14 cellular contexts compared by ENCODE assay signal in genomic region chr7:142809671-142810070, GRCh38. TPM values are rescaled to one million over a fixed set of nuclear protein-coding genes. Genes with fewer than 3 reads are reported as not detected.
A peak's percentile ranks its signal among the peaks of the same experiment; 100 is the strongest.
DNase-seq lines count a peak whose midpoint lies in the region; ATAC-seq and TF ChIP-seq lines count a peak whose summit lies in the region.
"Had no signal": no experiment of that assay in that cellular context is flagged by ENCODE, and none has a peak within 500 bp of the region (broad histone marks: within the 10 kb centered on the region; RNA-seq: fewer than 3 reads in every experiment).

No MANE protein-coding gene starts in this region.

- dilution Hi-C loops in mammary epithelial cell (cut with HindIII; ENCODE audit: low sequenced_read_pairs): no loop called here

- H3K27me3 Mint-ChIP-seq in CD8-positive, alpha-beta memory T cell: peaks cover 0 to 7% of the 10 kb centered on the region in 2 donors

- peak; percentile 18 for ATAC-seq in HG03378 (IDR thresholded peaks at IDR 0.05; ENCODE audit: unreplicated experiment)
- no peak for ATAC-seq in GM19397 (IDR thresholded peaks at IDR 0.05; ENCODE audit: unreplicated experiment)

- peaks cover 90% of the 10 kb centered on the region for H3K4me1 ChIP-seq in CD8-positive, alpha-beta memory T cell (ENCODE audit: insufficient read depth, low read length)
- H3K4me1 ChIP-seq in mononuclear cell (ENCODE audit: insufficient read depth, low read length) (peaks cover 76% of the 10 kb centered on the region), mammary epithelial cell (ENCODE audit: insufficient read depth, low read length) (no peaks in the 10 kb centered on the region), GM23248 (ENCODE audit: insufficient read depth) (peaks cover 9% of the 10 kb centered on the region)

- peak overlapping the region; percentile 92 for H3K27ac ChIP-seq in CD8-positive, alpha-beta memory T cell (ENCODE audit: low read depth, low read length)
- H3K27ac ChIP-seq in mammary epithelial cell (ENCODE audit: insufficient read depth, low read depth, low read length) (no peak overlapping the region), GM23248 (no peak overlapping the region)

- no peaks in the 10 kb centered on the region for H3K9me3 Mint-ChIP-seq in CD8-positive, alpha-beta memory T cell

- peaks cover 5 to 7% (median 6%) of the 10 kb centered on the region in 3 donors for H3K36me3 Mint-ChIP-seq in CD8-positive, alpha-beta memory T cell

- H3K36me3 ChIP-seq in CD8-positive, alpha-beta memory T cell (ENCODE audit: insufficient read depth, low read length): no peaks in the 10 kb centered on the region
- H3K36me3 ChIP-seq in mammary epithelial cell (ENCODE audit: insufficient read depth, low read length): no peaks in the 10 kb centered on the region
- no peaks in the 10 kb centered on the region for H3K36me3 ChIP-seq in GM23248 (ENCODE audit: low read depth)

- intact Hi-C loops in mammary epithelial cell (cut with micrococcal nuclease): no loop called here

- no TSS peak for BruUV-seq in mammary epithelial cell (replicated peaks; lab: Mats Ljungman, UMichigan)

- DNase-seq in CD8-positive, alpha-beta memory T cell: peak in 1 of 5 donors; percentile 45
- peak; percentile 24 for DNase-seq in activated CD8-positive, alpha-beta memory T cell treated with anti-CD3 and anti-CD28 coated beads, Interleukin-2, amount 50 U/mL, for 4 hours
- DNase-seq in mammary epithelial cell (no peak), GM23248 (no peak)
- DNase-seq in stimulated activated naive CD4-positive, alpha-beta T cell treated with Interleukin-2 at 50 U/mL for 16 hours (lab: John Stamatoyannopoulos, UW): no peak
- DNase-seq: hypothalamus, mesenchymal stem cell, NCI-H1930 had no signal

- peaks cover 75 to 93% (median 88%) of the 10 kb centered on the region in 3 donors for H3K4me1 Mint-ChIP-seq in CD8-positive, alpha-beta memory T cell

- peak overlapping the region; percentile 99 to 100 (median 100) for H3K27ac Mint-ChIP-seq in CD8-positive, alpha-beta memory T cell

- CTCF ChIA-PET in CD8-positive, alpha-beta memory T cell (lab: Charles Lee): interaction anchor here (0.9 to 15.2 kb wide), 19 partner anchors 7 to 570 kb away, joined by 3 to 508 read pairs (median 5); no protein-coding TSS in a partner anchor
- CTCF ChIA-PET in mammary epithelial cell (lab: Charles Lee; ENCODE audit: low non-redundant PET): no interaction called here

- peaks cover 17% of the 10 kb centered on the region for H3F3A ChIP-seq in GM23248 (ENCODE audit: insufficient read depth)

- H2AFZ ChIP-seq in mammary epithelial cell (ENCODE audit: low read depth, low read length) (no peak overlapping the region), GM23248 (no peak overlapping the region)

- H3K79me2 ChIP-seq in mammary epithelial cell (ENCODE audit: insufficient read depth, low read length) (no peaks in the 10 kb centered on the region), GM23248 (ENCODE audit: insufficient read depth) (no peaks in the 10 kb centered on the region)

- H3K27me3 ChIP-seq in CD8-positive, alpha-beta memory T cell (ENCODE audit: insufficient read depth, low read length, poor library complexity, severe bottlenecking): no peaks in the 10 kb centered on the region
- H3K27me3 ChIP-seq in mononuclear cell (ENCODE audit: insufficient read depth, low read length) (no peaks in the 10 kb centered on the region), mammary epithelial cell (ENCODE audit: insufficient read depth, low read length) (no peaks in the 10 kb centered on the region), GM23248 (replicated peaks; ENCODE audit: insufficient read depth) (peaks cover 12% of the 10 kb centered on the region)

- peak overlapping the region; percentile 68 to 91 (median 80) for H3K4me3 Mint-ChIP-seq in CD8-positive, alpha-beta memory T cell

- TF ChIP-seq CTCF in mammary epithelial cell (conservative IDR thresholded peaks at IDR 0.05 in 1 of 2, IDR thresholded peaks at IDR 0.05 in 1 of 2; ENCODE audit: extremely low read depth in 1 of 2, insufficient read depth in 1 of 2, low read depth in 1 of 2, low read length in 2 of 2): no peak

- in situ Hi-C loops in mammary epithelial cell (cut with MboI; ENCODE audit: low sequenced_read_pairs in 2 of 2) (loop anchor here in 1 of 2 donors (25.0 kb wide), 1 partner anchor 172 kb away; no protein-coding TSS in a partner anchor), GM23248 (cut with MboI) (no loop called here)

- H3K4me2 ChIP-seq in mammary epithelial cell (ENCODE audit: insufficient read depth, low read depth, low read length): no peak overlapping the region
- H3K4me2 ChIP-seq in GM23248 (ENCODE audit: unreplicated experiment): no peak overlapping the region

- 85% methylated on average over 2 of the region's 2 CpGs for WGBS in mammary epithelial cell (ENCODE audit: low coverage, missing lambda C conversion rate)
- WGBS in GM23248 (ENCODE audit: low coverage in 1 of 2, low lambda C conversion rate in 2 of 2, missing lambda C conversion rate in 2 of 2), 2 experiments: 82 to 88% methylated on average over 2 of the region's 2 CpGs

- H3K4me3 ChIP-seq in CD8-positive, alpha-beta memory T cell (ENCODE audit: low read length): peak overlapping the region; percentile 56
- peak overlapping the region; percentile 0 for H3K4me3 ChIP-seq in mononuclear cell (ENCODE audit: low read length)
- no peak overlapping the region for H3K4me3 ChIP-seq in mammary epithelial cell (replicated peaks in 1 of 3; ENCODE audit: insufficient read depth in 1 of 3, low read depth in 2 of 3, low read length in 3 of 3)
- no peak overlapping the region for H3K4me3 ChIP-seq in GM23248

- H3K9ac ChIP-seq in mammary epithelial cell (ENCODE audit: insufficient read depth, low read length) (no peak overlapping the region), GM23248 (no peak overlapping the region)

- no peaks in the 10 kb centered on the region for H3K9me3 ChIP-seq in CD8-positive, alpha-beta memory T cell (ENCODE audit: low read length)
- H3K9me3 ChIP-seq in mononuclear cell (ENCODE audit: low read depth, low read length) (no peaks in the 10 kb centered on the region), mammary epithelial cell (replicated peaks; ENCODE audit: insufficient read depth, low read length) (no peaks in the 10 kb centered on the region), GM23248 (ENCODE audit: low read depth) (no peaks in the 10 kb centered on the region)

- H4K20me1 ChIP-seq in mammary epithelial cell (ENCODE audit: insufficient read depth, low read length) (no peaks in the 10 kb centered on the region), GM23248 (ENCODE audit: insufficient read depth) (no peaks in the 10 kb centered on the region)

- H3K9me2 ChIP-seq in GM23248 (ENCODE audit: insufficient read depth): no peaks in the 10 kb centered on the region

- POLR2A ChIA-PET in CD8-positive, alpha-beta memory T cell (lab: Charles Lee): interaction anchor here (1.1 to 13.3 kb wide), 8 partner anchors 18 to 489 kb away, joined by 3 to 1213 read pairs (median 8); no protein-coding TSS in a partner anchor

RNA-seq across cellular contexts. Expression of gene PRSS2, which starts 38.9 kb away (rescaled TPM):
- not detected for total RNA-seq in CD8-positive, alpha-beta memory T cell
- not detected for polyA plus RNA-seq in CD8-positive, alpha-beta memory T cell
- total RNA-seq in mononuclear cell (not detected), mammary epithelial cell (not detected)
- polyA plus RNA-seq in mammary epithelial cell (not detected), GM23248 (2016; fragmentation: Nextera tagmentation; extraction: Ambion mirVana) (not detected in 2 replicates)
- polyA minus RNA-seq in mammary epithelial cell: not detected
- total RNA-seq in GM23248 (2014; rRNA removed; shearing (Covaris generic)): not detected in 2 replicates
- total RNA-seq: bronchial epithelial cell; H1; T-helper 1 cell treated with Interleukin-12 subunit alpha and Interleukin-12 subunit beta and Interleukin-4 antibody, amounts not matched to agents 30 ng/mL and 1 ng/mL, for 36 hours had no signal
- polyA plus RNA-seq: H1 had no signal

RNA-seq across cellular contexts. Expression of gene EPHB6, which starts 45.2 kb away (rescaled TPM):
- 1 to 10 TPM; 6.0 to 8.1 TPM for total RNA-seq in CD8-positive, alpha-beta memory T cell
- polyA plus RNA-seq in CD8-positive, alpha-beta memory T cell: 13.7 TPM
- total RNA-seq in mononuclear cell (8.3 TPM), mammary epithelial cell (under 1 TPM; 0.66 to 0.83 TPM)
- polyA plus RNA-seq in mammary epithelial cell (0.95 TPM), GM23248 (2016; fragmentation: Nextera tagmentation; extraction: Ambion mirVana) (0.98 and 1.2 TPM in 2 replicates)
- polyA minus RNA-seq in mammary epithelial cell: 0.41 TPM
- 0.11 and 0.13 TPM in 2 replicates for total RNA-seq in GM23248 (2014; rRNA removed; shearing (Covaris generic))

Comparison
In these comparisons a context has a peak if more than half of its experiments do, and no peak if none do; other contexts are left out.
1. H3K4me3 ChIP-seq: peak in CD8-positive, alpha-beta memory T cell (single experiment) and mononuclear cell (single experiment); none in mammary epithelial cell (0 of 3) and GM23248 (single experiment).